Comparison of ENCODE assay signal across 23 cellular contexts in the genomic region with DNA sequence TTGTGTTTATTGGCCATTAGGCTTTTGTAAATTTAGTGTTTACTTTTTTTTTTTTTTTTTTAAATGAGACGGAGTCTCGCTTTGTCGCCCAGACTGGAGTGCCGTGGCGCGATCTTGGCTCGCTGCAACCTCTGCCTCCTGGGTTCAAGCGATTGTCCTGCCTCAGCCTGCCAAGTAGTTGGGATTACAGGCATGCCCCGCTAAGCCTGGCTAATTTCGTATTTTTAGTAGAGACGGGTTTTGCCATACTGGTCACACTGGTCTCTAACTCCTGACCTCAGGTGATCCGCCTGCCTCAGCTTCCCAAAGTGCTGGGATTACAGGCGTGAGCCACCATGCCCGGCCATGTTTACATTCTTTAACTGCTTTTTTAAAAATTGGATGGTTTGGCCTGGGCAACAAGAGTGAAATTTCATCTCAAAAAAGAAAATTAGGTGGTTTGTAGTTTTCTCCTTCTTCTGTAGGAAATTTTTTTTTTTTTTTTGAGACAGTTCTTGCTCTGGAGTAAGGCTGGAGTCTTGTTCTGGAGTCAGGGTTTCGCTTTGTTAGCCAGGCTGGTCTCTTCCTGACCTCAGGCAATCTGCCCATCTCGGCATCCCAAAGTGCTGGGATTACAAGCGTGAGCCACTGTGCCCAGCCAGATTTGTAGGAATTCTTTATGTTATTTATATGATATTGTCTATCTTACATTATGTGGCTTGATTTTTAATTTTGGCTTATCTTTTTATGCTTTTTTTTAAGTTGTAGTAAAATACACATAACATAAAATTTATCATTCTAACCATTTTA. TPM values are rescaled to one million over a fixed set of nuclear protein-coding genes. Genes with fewer than 3 reads are reported as not detected.
DNase-seq lines count a peak whose midpoint lies in the region; ATAC-seq and TF ChIP-seq lines count a peak whose summit lies in the region.
"Had no signal": no experiment of that assay in that cellular context is flagged by ENCODE, and none has a peak within 500 bp of the region (broad histone marks: within the 10 kb centered on the region; RNA-seq: fewer than 3 reads in every experiment).

No MANE protein-coding gene starts in this region.

- peaks cover 8% of the 10 kb centered on the region for H3K36me3 Mint-ChIP-seq in T-helper 1 cell treated with Interleukin-12 subunit alpha and Interleukin-12 subunit beta and Interleukin-4 antibody, amounts not matched to agents 30 μg/mL and 1 μg/mL, for 36 hours (ENCODE audit: low read depth)

- H3K14ac ChIP-seq in trophoblast cell (ENCODE audit: low read length): no peak overlapping the region

- H3K27ac ChIP-seq in epithelial cell of prostate (peak overlapping the region; percentile 38), trophoblast cell (ENCODE audit: low read depth, low read length) (no peak overlapping the region)

- H2BK120ac ChIP-seq in trophoblast cell (ENCODE audit: insufficient read depth, low read length, poor library complexity): no peak overlapping the region

- H3K79me1 ChIP-seq in trophoblast cell (ENCODE audit: low read length): no peaks in the 10 kb centered on the region

- no peaks in the 10 kb centered on the region for H3K27me3 Mint-ChIP-seq in T-helper 1 cell treated with Interleukin-12 subunit alpha and Interleukin-12 subunit beta and Interleukin-4 antibody, amounts not matched to agents 30 μg/mL and 1 μg/mL, for 36 hours (ENCODE audit: low read depth)
- H3K27me3 Mint-ChIP-seq: central memory CD8-positive, alpha-beta T cell had no signal

- in situ Hi-C loops in GM13977 (cut with MboI; ENCODE audit: low pct_unique_long_range_greater_than_20kb, low sequenced_read_pairs, unreplicated experiment): no loop called here

- H3K4me3 ChIP-seq in LNCaP clone FGC (ENCODE audit: low read depth, low read length): no peak overlapping the region
- no peak overlapping the region for H3K4me3 ChIP-seq in trophoblast cell (ENCODE audit: low read depth, low read length)
- H3K4me3 ChIP-seq: thyroid gland had no signal

- DNase-seq in T-helper 1 cell: no peak
- peak; percentile 38 for DNase-seq in LNCaP clone FGC (ENCODE audit: low read depth)
- no peak for DNase-seq in epithelial cell of prostate (ENCODE audit: low read depth, low spot score)
- peak in 1 of 2 donors; percentile 56 for DNase-seq in trophoblast cell
- no peak for DNase-seq in GM13977 (ENCODE audit: low spot score)
- DNase-seq: 8988T; activated naive CD4-positive, alpha-beta T cell treated with anti-CD3 and anti-CD28 coated beads, Interleukin-2, amount 50 U/mL, for 16 hours; anterior cingulate cortex; Calu3; islet precursor cell; NCI-H146; NCI-H2171; NCI-H524; RPMI8226; stimulated activated CD4-positive, alpha-beta T cell treated with anti-CD3 and anti-CD28 coated beads, Interleukin-12 subunit alpha, Interleukin-12 subunit beta, amount 100 ng/mL, for 4 hours; stimulated activated CD4-positive, alpha-beta T cell treated with anti-CD3 and anti-CD28 coated beads, Interleukin-4, amount 100 ng/mL, for 4 hours; stimulated activated naive CD8-positive, alpha-beta T cell treated with anti-CD3 and anti-CD28 coated beads, Interleukin-15, Interleukin-2, amounts not matched to agents 100 U/mL and 50 U/mL, for 24 hours; SW 1271 had no signal

- no peaks in the 10 kb centered on the region for H3K9me3 ChIP-seq in trophoblast cell (ENCODE audit: insufficient read depth, low read depth, low read length)
- H3K9me3 ChIP-seq: thyroid gland had no signal

- H4K8ac ChIP-seq in trophoblast cell (ENCODE audit: low read depth, low read length): no peak overlapping the region

- no peak overlapping the region for H2AFZ ChIP-seq in trophoblast cell (ENCODE audit: insufficient read depth, low read length, poor library complexity)

- peaks cover 32% of the 10 kb centered on the region for H3K4me1 Mint-ChIP-seq in T-helper 1 cell treated with Interleukin-12 subunit alpha and Interleukin-12 subunit beta and Interleukin-4 antibody, amounts not matched to agents 30 μg/mL and 1 μg/mL, for 36 hours (ENCODE audit: low read depth)

- no peak overlapping the region for H3K4me3 Mint-ChIP-seq in T-helper 1 cell treated with Interleukin-12 subunit alpha and Interleukin-12 subunit beta and Interleukin-4 antibody, amounts not matched to agents 30 μg/mL and 1 μg/mL, for 36 hours
- H3K4me3 Mint-ChIP-seq: central memory CD8-positive, alpha-beta T cell had no signal

- no CpG with 5 or more reads among the region's 17 CpGs for WGBS in trophoblast cell (ENCODE audit: extremely low coverage, insufficient coverage, insufficient read length)

- no peak overlapping the region for H4K91ac ChIP-seq in trophoblast cell (ENCODE audit: low read depth, low read length)

- H3K9me3 Mint-ChIP-seq in T-helper 1 cell treated with Interleukin-12 subunit alpha and Interleukin-12 subunit beta and Interleukin-4 antibody, amounts not matched to agents 30 μg/mL and 1 μg/mL, for 36 hours: no peaks in the 10 kb centered on the region
- H3K9me3 Mint-ChIP-seq: central memory CD8-positive, alpha-beta T cell had no signal

- no peak overlapping the region for H2BK12ac ChIP-seq in trophoblast cell (ENCODE audit: low read length)

- no peak overlapping the region for H4K12ac ChIP-seq in trophoblast cell (ENCODE audit: low read depth, low read length)

- H3K4me1 ChIP-seq in trophoblast cell (ENCODE audit: control insufficient read depth in 1 of 2, insufficient read depth in 2 of 2, low read length in 2 of 2): no peaks in the 10 kb centered on the region

- no peak overlapping the region for H2AK5ac ChIP-seq in trophoblast cell (ENCODE audit: low read length)

- peaks cover 20% of the 10 kb centered on the region for H3K79me2 ChIP-seq in trophoblast cell (ENCODE audit: control insufficient read depth, insufficient read depth, low read length, poor library complexity)

- peak overlapping the region; percentile 86 for H3K4ac ChIP-seq in trophoblast cell (ENCODE audit: low read depth, low read length)

- H3K4me2 ChIP-seq in trophoblast cell (ENCODE audit: low read length): no peak overlapping the region

- H3K36me3 ChIP-seq in trophoblast cell (ENCODE audit: control insufficient read depth in 1 of 2, insufficient read depth in 2 of 2, low read length in 2 of 2): peaks cover 2 to 14% of the 10 kb centered on the region in 2 experiments

- ATAC-seq in HG02571 (IDR thresholded peaks at IDR 0.05; ENCODE audit: unreplicated experiment) (no peak), GM21390 (IDR thresholded peaks at IDR 0.05; ENCODE audit: unreplicated experiment) (no peak)
- ATAC-seq: stimulated activated naive CD8-positive, alpha-beta T cell treated with anti-CD3 and anti-CD28 coated beads, Interleukin-15, Interleukin-2, amounts not matched to agents 100 U/mL and 50 U/mL, for 24 hours had no signal

- no peak overlapping the region for H2BK5ac ChIP-seq in trophoblast cell (ENCODE audit: low read depth, low read length, poor library complexity)

- no peak overlapping the region for H3K23ac ChIP-seq in trophoblast cell (ENCODE audit: low read length)

- TF ChIP-seq CTCF in LNCaP clone FGC (IDR thresholded peaks at IDR 0.05; ENCODE audit: control insufficient read depth, extremely low read depth, insufficient read depth): no peak
- TF ChIP-seq CTCF in GM13977 (IDR thresholded peaks at IDR 0.05; ENCODE audit: extremely low read depth, insufficient read depth, missing control alignments): no peak

- peak overlapping the region; percentile 29 for H3K27ac Mint-ChIP-seq in T-helper 1 cell treated with Interleukin-12 subunit alpha and Interleukin-12 subunit beta and Interleukin-4 antibody, amounts not matched to agents 30 μg/mL and 1 μg/mL, for 36 hours

- H3K9ac ChIP-seq in trophoblast cell (ENCODE audit: low read length): no peak overlapping the region

- H3K27me3 ChIP-seq in trophoblast cell (ENCODE audit: insufficient read depth, low read length): no peaks in the 10 kb centered on the region
- H3K27me3 ChIP-seq: thyroid gland had no signal

- no peak overlapping the region for H3K18ac ChIP-seq in trophoblast cell (ENCODE audit: low read length)

RNA-seq across cellular contexts. Expression of a gene that starts 15.1 kb away (rescaled TPM):
- polyA plus RNA-seq in trophoblast cell (2013): 243 and 250 TPM in 2 replicates
